17 cellular contexts compared by ENCODE assay signal in the genomic region with DNA sequence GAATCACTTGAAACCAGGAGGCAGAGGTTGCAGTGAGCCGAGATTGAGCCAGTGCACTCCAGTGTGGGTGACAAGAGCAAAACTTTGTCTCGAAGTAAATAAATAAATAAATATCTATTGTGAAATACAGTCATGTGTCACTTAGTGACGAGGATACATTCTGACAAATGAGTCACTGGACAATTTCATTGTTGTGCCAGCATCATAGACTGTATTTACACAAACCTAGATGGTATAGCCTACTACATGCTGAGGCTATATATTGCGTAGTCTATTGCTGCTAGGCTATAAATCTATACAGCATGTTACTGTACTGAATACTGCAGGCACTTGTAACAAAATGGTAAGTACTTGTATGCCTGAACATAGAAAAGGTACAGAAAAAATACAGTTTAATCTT.
DNase-seq lines count a peak whose midpoint lies in the region; ATAC-seq and TF ChIP-seq lines count a peak whose summit lies in the region.
"Had no signal": no experiment of that assay in that cellular context is flagged by ENCODE, and none has a peak within 500 bp of the region (broad histone marks: within the 10 kb centered on the region; RNA-seq: fewer than 3 reads in every experiment).

No MANE protein-coding gene starts in this region.

- no peak for TF ChIP-seq POLR2A in IMR-90 (IDR thresholded peaks at IDR 0.05; ENCODE audit: low read depth, low read length)

- H3K27ac ChIP-seq in IMR-90 (ENCODE audit: insufficient read depth, low read length), result no peak overlapping the region
- H3K27ac ChIP-seq in colonic mucosa, result no peak overlapping the region
- H3K27ac ChIP-seq: right atrium auricular region, SJSA1 had no signal

- no peaks in the 10 kb centered on the region for H3K9me1 ChIP-seq in IMR-90 (ENCODE audit: insufficient read depth, low read length)

- H3K27me3 ChIP-seq in IMR-90 (ENCODE audit: control insufficient read depth, insufficient read depth, low read length) (no peaks in the 10 kb centered on the region; the same call in 1 of the 2 replicates), colonic mucosa (no peaks in the 10 kb centered on the region)
- H3K27me3 ChIP-seq: right atrium auricular region had no signal

- H2BK15ac ChIP-seq in IMR-90 (ENCODE audit: low read depth, low read length), result no peak overlapping the region

- no peak overlapping the region for H2AK5ac ChIP-seq in IMR-90 (ENCODE audit: low read depth, low read length)

- no peak overlapping the region for H3K9ac ChIP-seq in IMR-90 (ENCODE audit: low read depth, low read length)
- H3K9ac ChIP-seq in colonic mucosa (ENCODE audit: low read depth in 2 of 2, low read length in 2 of 2), result no peak overlapping the region

- CTCF ChIA-PET in IMR-90 (lab: Yijun Ruan, JAX), result no interaction called here

- no peak overlapping the region for H3K4me2 ChIP-seq in IMR-90 (ENCODE audit: low read depth, low read length)

- in situ Hi-C loops in IMR-90 (cut with MboI; ENCODE audit: low sequenced_read_pairs), result no loop called here

- POLR2A ChIA-PET in IMR-90 (lab: Charles Lee; ENCODE audit: unreplicated experiment), result no interaction called here

- H4K8ac ChIP-seq in IMR-90 (ENCODE audit: low read depth in 2 of 2, low read length in 2 of 2), result no peak overlapping the region

- no peaks in the 10 kb centered on the region for H3K36me3 ChIP-seq in IMR-90 (ENCODE audit: control insufficient read depth, insufficient read depth, low read length)
- H3K36me3 ChIP-seq in colonic mucosa, result no peaks in the 10 kb centered on the region
- H3K36me3 ChIP-seq: right atrium auricular region, SJSA1 had no signal

- no TSS peak for BruUV-seq in IMR-90 (replicated peaks; lab: Mats Ljungman, UMichigan)

- H2BK5ac ChIP-seq in IMR-90 (ENCODE audit: low read depth, low read length, poor library complexity, severe bottlenecking), result no peak overlapping the region

- no peak overlapping the region for H2BK20ac ChIP-seq in IMR-90 (ENCODE audit: low read depth, low read length)

- intact Hi-C loops in IMR-90 (cut with micrococcal nuclease) (no loop called here), colonic mucosa (cut with DNase I) (no loop called here)

- H3K23ac ChIP-seq in IMR-90 (ENCODE audit: low read depth, low read length), result no peak overlapping the region

- TF ChIP-seq CTCF in IMR-90 (conservative IDR thresholded peaks at IDR 0.05; ENCODE audit: low read depth, low read length) (no peak), fibroblast of pulmonary artery (IDR thresholded peaks at IDR 0.05; ENCODE audit: low read length, missing control alignments) (no peak), colonic mucosa (IDR thresholded peaks at IDR 0.05) (no peak)

- H2AK9ac ChIP-seq in IMR-90 (replicated peaks; ENCODE audit: low read depth, low read length, poor library complexity), result no peak overlapping the region

- no CpG with 5 or more reads among the region's 4 CpGs for WGBS in IMR-90 (ENCODE audit: extremely low coverage in 2 of 2, insufficient read length in 1 of 2), 2 experiments

- no peak overlapping the region for H3K14ac ChIP-seq in IMR-90 (replicated peaks; ENCODE audit: low read depth, low read length)

- DNase-seq in CD1c-positive myeloid dendritic cell (ENCODE audit: extremely low spot score), result peak; percentile 50
- DNase-seq in IMR-90, result no peak
- DNase-seq in SW480 (ENCODE audit: low spot score), result peak; percentile 50
- DNase-seq in fibroblast of pulmonary artery (ENCODE audit: low read depth), result peak; percentile 22
- DNase-seq in stimulated activated naive CD4-positive, alpha-beta T cell (lab: John Stamatoyannopoulos, UW), result no peak
- DNase-seq in stimulated activated CD8-positive, alpha-beta memory T cell treated with anti-CD3 and anti-CD28 coated beads, Interleukin-4, amount 100 ng/mL, for 48 hours, result no peak
- DNase-seq in colonic mucosa, result no peak
- DNase-seq in SHP77 (lab: John Stamatoyannopoulos, UW), result no peak
- DNase-seq: activated effector memory CD4-positive, alpha-beta T cell treated with Interleukin-2 at 50 U/mL for 16 hours; activated naive CD8-positive, alpha-beta T cell treated with anti-CD3 and anti-CD28 coated beads, Interleukin-2, amount 50 U/mL, for 24 hours; GDM1; kidney glomerular epithelial cell; naive thymus-derived CD4-positive, alpha-beta T cell; NCI-H146; NCI-H748 treated with DMSO at 0.1 percent for 48 hours had no signal

- no peak for ATAC-seq in IMR-90 (ENCODE audit: low read depth)
- ATAC-seq: activated naive CD8-positive, alpha-beta T cell treated with anti-CD3 and anti-CD28 coated beads, Interleukin-2, amount 50 U/mL, for 24 hours; naive thymus-derived CD4-positive, alpha-beta T cell had no signal

- H3K18ac ChIP-seq in IMR-90 (ENCODE audit: low read depth, low read length), result no peak overlapping the region

- H3K56ac ChIP-seq in IMR-90 (ENCODE audit: extremely low read depth, insufficient read depth, low read length), result no peak overlapping the region

- no peak overlapping the region for H3K4ac ChIP-seq in IMR-90 (ENCODE audit: low read depth, low read length)

- no peaks in the 10 kb centered on the region for H4K20me1 ChIP-seq in IMR-90 (ENCODE audit: insufficient read depth, low read length)

- no peak overlapping the region for H2BK120ac ChIP-seq in IMR-90 (ENCODE audit: low read depth, low read length)

- H4K91ac ChIP-seq in IMR-90 (ENCODE audit: insufficient read depth, low read depth, low read length), result no peak overlapping the region

- H3K4me3 ChIP-seq in IMR-90 (ENCODE audit: insufficient read depth, low read depth, low read length) (no peak overlapping the region), fibroblast of pulmonary artery (replicated peaks; ENCODE audit: low read depth, low read length) (no peak overlapping the region), colonic mucosa (no peak overlapping the region)
- H3K4me3 ChIP-seq: right atrium auricular region, SJSA1 had no signal

- dilution Hi-C loops in IMR-90 (cut with HindIII; ENCODE audit: low sequenced_read_pairs, unreplicated experiment), result no loop called here

- H3K9me3 ChIP-seq in IMR-90 (ENCODE audit: control insufficient read depth, insufficient read depth, low read length) (no peaks in the 10 kb centered on the region), colonic mucosa (no peaks in the 10 kb centered on the region)
- H3K9me3 ChIP-seq: SJSA1 had no signal

- no peak overlapping the region for H4K5ac ChIP-seq in IMR-90 (ENCODE audit: low read depth, low read length)

- H2AFZ ChIP-seq in IMR-90 (replicated peaks; ENCODE audit: low read length, poor library complexity), result no peak overlapping the region

- no peak for TF ChIP-seq RAD21 in IMR-90 (IDR thresholded peaks at IDR 0.05; ENCODE audit: low read length)

- H3K79me1 ChIP-seq in IMR-90 (ENCODE audit: low read depth in 1 of 2, low read length in 2 of 2), result no peaks in the 10 kb centered on the region

- H3K4me1 ChIP-seq in IMR-90 (ENCODE audit: control insufficient read depth, insufficient read depth, low read length), result no peaks in the 10 kb centered on the region
- H3K4me1 ChIP-seq in colonic mucosa, result no peaks in the 10 kb centered on the region
- H3K4me1 ChIP-seq: right atrium auricular region, SJSA1 had no signal

TF ChIP-seq in IMR-90, 13 proteins besides CTCF, POLR2A, EP300 and RAD21:
- TF ChIP-seq BHLHE40 (IDR thresholded peaks at IDR 0.05; ENCODE audit: low read depth, low read length) (no peak), CHD1 (IDR thresholded peaks at IDR 0.05; ENCODE audit: low read depth, low read length) (no peak), CEBPB (IDR thresholded peaks at IDR 0.05; ENCODE audit: low read depth, low read length) (peak; percentile 19; the same call in 1 of the 2 replicates), NFE2L2 (IDR thresholded peaks at IDR 0.05; ENCODE audit: low read depth, low read length) (no peak)
- TF ChIP-seq, protein P1, sequence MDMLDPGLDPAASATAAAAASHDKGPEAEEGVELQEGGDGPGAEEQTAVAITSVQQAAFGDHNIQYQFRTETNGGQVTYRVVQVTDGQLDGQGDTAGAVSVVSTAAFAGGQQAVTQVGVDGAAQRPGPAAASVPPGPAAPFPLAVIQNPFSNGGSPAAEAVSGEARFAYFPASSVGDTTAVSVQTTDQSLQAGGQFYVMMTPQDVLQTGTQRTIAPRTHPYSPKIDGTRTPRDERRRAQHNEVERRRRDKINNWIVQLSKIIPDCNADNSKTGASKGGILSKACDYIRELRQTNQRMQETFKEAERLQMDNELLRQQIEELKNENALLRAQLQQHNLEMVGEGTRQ (IDR thresholded peaks at IDR 0.05; ENCODE audit: low read depth, low read length), result no peak
- TF ChIP-seq, protein P2, sequence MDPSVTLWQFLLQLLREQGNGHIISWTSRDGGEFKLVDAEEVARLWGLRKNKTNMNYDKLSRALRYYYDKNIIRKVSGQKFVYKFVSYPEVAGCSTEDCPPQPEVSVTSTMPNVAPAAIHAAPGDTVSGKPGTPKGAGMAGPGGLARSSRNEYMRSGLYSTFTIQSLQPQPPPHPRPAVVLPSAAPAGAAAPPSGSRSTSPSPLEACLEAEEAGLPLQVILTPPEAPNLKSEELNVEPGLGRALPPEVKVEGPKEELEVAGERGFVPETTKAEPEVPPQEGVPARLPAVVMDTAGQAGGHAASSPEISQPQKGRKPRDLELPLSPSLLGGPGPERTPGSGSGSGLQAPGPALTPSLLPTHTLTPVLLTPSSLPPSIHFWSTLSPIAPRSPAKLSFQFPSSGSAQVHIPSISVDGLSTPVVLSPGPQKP (IDR thresholded peaks at IDR 0.05; ENCODE audit: borderline replicate concordance, low read depth, low read length), result no peak

Comparison
In these comparisons a context has a peak if more than half of its experiments do, and no peak if none do; other contexts are left out.
1. DNase-seq: peak in CD1c-positive myeloid dendritic cell (single experiment), SW480 (single experiment) and fibroblast of pulmonary artery (single experiment); none in IMR-90 (single experiment), stimulated activated naive CD4-positive, alpha-beta T cell (0 of 6), stimulated activated CD8-positive, alpha-beta memory T cell treated with anti-CD3 and anti-CD28 coated beads, Interleukin-4, amount 100 ng/mL, for 48 hours (single experiment), colonic mucosa (single experiment) and SHP77 (0 of 2).